In genomic region chr13:53250272-53250875, GRCh38 we compare ENCODE assay signal across 7 cellular contexts.
DNase-seq lines count a peak whose midpoint lies in the region; ATAC-seq and FAIRE-seq lines count a peak whose summit lies in the region.

No MANE protein-coding gene starts in this region.

- peak; percentile 78 for ATAC-seq in GM21423 (IDR thresholded peaks at IDR 0.05; ENCODE audit: unreplicated experiment)

- DNase-seq in HPDE6-E6E7 (ENCODE audit: extremely low spot score) (peak; percentile 2), NCI-H524 treated with DMSO at 0.1 percent for 48 hours (lab: John Stamatoyannopoulos, UW) (peak; percentile 50), astrocyte of the hippocampus (ENCODE audit: low read depth, low spot score) (peak; percentile 81), iPS-NIHi7 (ENCODE audit: extremely low spot score) (peak; percentile 60), stromal cell of bone marrow (ENCODE audit: low read depth) (peak; percentile 59)

- FAIRE-seq in G401.6 (lab: Jason Lieb, UNC) = peak; percentile 93

Comparison
In these comparisons a context has a peak if more than half of its experiments do, and no peak if none do; other contexts are left out.
1. Peak in every context shown above with its lines: DNase-seq and ATAC-seq.
2. DNase-seq: peak in every context shown above with its lines; median percentile 81 in astrocyte of the hippocampus; 60 in iPS-NIHi7; 59 in stromal cell of bone marrow; 50 in NCI-H524 treated with DMSO at 0.1 percent for 48 hours; 2 in HPDE6-E6E7.